Comparison of ENCODE assay signal across 9 cellular contexts in genomic region chr17:27829888-27830287, GRCh38. TPM values are rescaled to one million over a fixed set of nuclear protein-coding genes. Genes with fewer than 3 reads are reported as not detected.
A peak's percentile ranks its signal among the peaks of the same experiment; 100 is the strongest.
DNase-seq lines count a peak whose midpoint lies in the region; ATAC-seq, FAIRE-seq and TF ChIP-seq lines count a peak whose summit lies in the region.
"Not testable (repeated sequence)": the region's sequence is repeated elsewhere in the genome, so short reads cannot be mapped to it uniquely, and the experiment has no call there.
"Had no signal": no experiment of that assay in that cellular context is flagged by ENCODE, and none has a peak within 500 bp of the region (broad histone marks: within the 10 kb centered on the region; RNA-seq: fewer than 3 reads in every experiment).

No MANE protein-coding gene starts in this region.

- POLR2A ChIA-PET in HepG2 (lab: Yijun Ruan, JAX): not testable (repeated sequence)

- not testable (repeated sequence) for H3K9me3 ChIP-seq in RWPE2 (ENCODE audit: severe bottlenecking); mammary epithelial cell (replicated peaks; ENCODE audit: insufficient read depth, low read length); HepG2 (ENCODE audit: low read length)

- not testable (repeated sequence) for H3K9me3 Mint-ChIP-seq in osteocyte (ENCODE audit: unreplicated experiment)

- not testable (repeated sequence) for TF ChIP-seq EP300 in HepG2 (IDR thresholded peaks at IDR 0.05; ENCODE audit: low read depth in 2 of 2, low read length in 2 of 2); HepG2 (CRISPR knock-in tag; IDR thresholded peaks at IDR 0.05; ENCODE audit: borderline replicate concordance)

- not testable (repeated sequence) for H2AFZ ChIP-seq in mammary epithelial cell (ENCODE audit: low read depth, low read length); HepG2 (ENCODE audit: low read length)

- not testable (repeated sequence) for H3K27me3 ChIP-seq in RWPE2 (ENCODE audit: insufficient read depth, poor library complexity, severe bottlenecking); mammary epithelial cell (ENCODE audit: insufficient read depth, low read length); HepG2 (ENCODE audit: control insufficient read depth in 1 of 2, insufficient read depth in 2 of 2, low read length in 2 of 2)

- TF ChIP-seq POLR2A in HepG2 (IDR thresholded peaks at IDR 0.05; ENCODE audit: insufficient read depth in 1 of 2, low read depth in 2 of 2, low read length in 2 of 2): not testable (repeated sequence)

- H3K4me3 ChIP-seq in RWPE2 (ENCODE audit: severe bottlenecking); mammary epithelial cell (replicated peaks in 1 of 3; ENCODE audit: insufficient read depth in 1 of 3, low read depth in 2 of 3, low read length in 3 of 3); HepG2 (replicated peaks in 1 of 3; ENCODE audit: insufficient read depth in 1 of 3, low read depth in 2 of 3, low read length in 3 of 3): not testable (repeated sequence)

- H3K4me2 ChIP-seq in mammary epithelial cell (ENCODE audit: insufficient read depth, low read depth, low read length): peak overlapping the region; percentile 35
- H3K4me2 ChIP-seq in HepG2 (ENCODE audit: low read depth, low read length): not testable (repeated sequence)

- H3K4me1 ChIP-seq in RWPE2 (ENCODE audit: insufficient read depth, poor library complexity, severe bottlenecking); HepG2 (ENCODE audit: insufficient read depth, low read length): not testable (repeated sequence)
- peaks cover 17% of the 10 kb centered on the region for H3K4me1 ChIP-seq in mammary epithelial cell (ENCODE audit: insufficient read depth, low read length)

- H3K27ac Mint-ChIP-seq in osteocyte (ENCODE audit: unreplicated experiment): not testable (repeated sequence)

- H3K4me3 Mint-ChIP-seq in osteocyte (ENCODE audit: unreplicated experiment): not testable (repeated sequence)

- CTCF ChIA-PET in mammary epithelial cell (lab: Charles Lee; ENCODE audit: low non-redundant PET); HepG2 (lab: Yijun Ruan, JAX; ENCODE audit: low intra/inter-chr PET ratio, low total read pairs): not testable (repeated sequence)

- H3K9ac ChIP-seq in mammary epithelial cell (ENCODE audit: insufficient read depth, low read length); HepG2 (ENCODE audit: insufficient read depth, low read depth, low read length): not testable (repeated sequence)

- not testable (repeated sequence) for H3K36me3 ChIP-seq in RWPE2 (ENCODE audit: low read depth); mammary epithelial cell (ENCODE audit: insufficient read depth, low read length); HepG2 (replicated peaks in 1 of 2; ENCODE audit: control insufficient read depth in 1 of 2, insufficient read depth in 2 of 2, low read length in 2 of 2)

- TF ChIP-seq RAD21 in HepG2 (CRISPR knock-in tag; IDR thresholded peaks at IDR 0.05): not testable (repeated sequence)

- WGBS in mammary epithelial cell (ENCODE audit: low coverage, missing lambda C conversion rate): 0% methylated on average over 1 of the region's 1 CpG
- 0% methylated on average over 1 of the region's 1 CpG for WGBS in HepG2 (ENCODE audit: low lambda C conversion rate)

- H3K4me1 Mint-ChIP-seq in osteocyte (ENCODE audit: unreplicated experiment): not testable (repeated sequence)

- not testable (repeated sequence) for H4K20me1 ChIP-seq in mammary epithelial cell (ENCODE audit: insufficient read depth, low read length); HepG2 (ENCODE audit: insufficient read depth, low read length)

- not testable (repeated sequence) for H3K79me2 ChIP-seq in mammary epithelial cell (ENCODE audit: insufficient read depth, low read length); HepG2 (ENCODE audit: insufficient read depth, low read length)

- in situ Hi-C loops in G401 (cut with HindIII; ENCODE audit: low sequenced_read_pairs); mammary epithelial cell (cut with MboI; ENCODE audit: low sequenced_read_pairs in 2 of 2); HepG2 (cut with HindIII; ENCODE audit: extremely low pct_ligation_motif_present, low pct_unique_long_range_greater_than_20kb): not testable (repeated sequence)

- ATAC-seq in RWPE2 (ENCODE audit: low read depth) (peak; percentile 60; the same call in 2 of the 3 replicates), Right ventricle myocardium superior (ENCODE audit: poor library complexity) (peak; percentile 39)
- not testable (repeated sequence) for ATAC-seq in HepG2

- not testable (repeated sequence) for TF ChIP-seq CTCF in RWPE2 (IDR thresholded peaks at IDR 0.05; ENCODE audit: poor library complexity, severe bottlenecking); mammary epithelial cell (conservative IDR thresholded peaks at IDR 0.05 in 1 of 2, IDR thresholded peaks at IDR 0.05 in 1 of 2; ENCODE audit: extremely low read depth in 1 of 2, insufficient read depth in 1 of 2, low read depth in 1 of 2, low read length in 2 of 2); HepG2 (CRISPR knock-in tag; IDR thresholded peaks at IDR 0.05); osteocyte (IDR thresholded peaks at IDR 0.05)

- DNase-seq in G401 (ENCODE audit: low spot score): peak; percentile 44
- DNase-seq in NCI-H2107 (lab: John Stamatoyannopoulos, UW): peak; percentile 3
- not testable (repeated sequence) for DNase-seq in RWPE2 (ENCODE audit: low spot score); Right ventricle myocardium superior; HepG2 (ENCODE audit: low spot score); urothelium cell line (ENCODE audit: low spot score)
- peak; percentile 69 for DNase-seq in mammary epithelial cell
- DNase-seq in osteocyte (ENCODE audit: extremely low spot score, unreplicated experiment): peak; percentile 59

- intact Hi-C loops in mammary epithelial cell (cut with micrococcal nuclease); Right ventricle myocardium superior (cut with DNase I); HepG2 (cut with micrococcal nuclease; ENCODE audit: unreplicated experiment): not testable (repeated sequence)

- H3K27me3 Mint-ChIP-seq in osteocyte (ENCODE audit: unreplicated experiment): peaks cover 26% of the 10 kb centered on the region

- not testable (repeated sequence) for H3K27ac ChIP-seq in RWPE2 (ENCODE audit: poor library complexity, severe bottlenecking); mammary epithelial cell (ENCODE audit: insufficient read depth, low read depth, low read length); HepG2 (ENCODE audit: extremely low read length, insufficient read depth, low read length)

- peak; percentile 28 for FAIRE-seq in HepG2 (lab: Jason Lieb, UNC)
- FAIRE-seq in urothelium cell line (lab: Jason Lieb, UNC): peak; percentile 32

- dilution Hi-C loops in mammary epithelial cell (cut with HindIII; ENCODE audit: low sequenced_read_pairs): not testable (repeated sequence)

- not testable (repeated sequence) for BruUV-seq in mammary epithelial cell (replicated peaks; lab: Mats Ljungman, UMichigan); HepG2 (replicated peaks; lab: Mats Ljungman, UMichigan)

- H3K36me3 Mint-ChIP-seq in osteocyte (ENCODE audit: unreplicated experiment): not testable (repeated sequence)

RNA-seq across cellular contexts. Expression of gene NOS2, which starts 29.6 kb away (rescaled TPM):
- total RNA-seq in G401 (2014; rRNA removed; shearing (Covaris generic)): 0.18 and 1.0 TPM in 2 replicates
- total RNA-seq in mammary epithelial cell: not detected
- not detected for polyA plus RNA-seq in mammary epithelial cell
- polyA minus RNA-seq in mammary epithelial cell: not detected
- 0.19 TPM for total RNA-seq in Right ventricle myocardium superior
- 0.02 TPM in 1 of 2 replicates, not detected in the other for total RNA-seq in HepG2 (2016; rRNA removed; fragmentation: Illumina TruSeq; extraction: Trizol)
- total RNA-seq in HepG2 (2016; cell fraction: cytosol; rRNA removed; fragmentation: Illumina TruSeq; extraction: Trizol; ENCODE audit: low read depth): not detected in 2 replicates
- not detected in 2 replicates for total RNA-seq in HepG2 (2016; cell fraction: insoluble cytoplasmic fraction; rRNA removed; fragmentation: Illumina TruSeq; extraction: Trizol)
- total RNA-seq in HepG2 (2016; cell fraction: membrane; rRNA removed; fragmentation: Illumina TruSeq; extraction: Trizol): not detected in 2 replicates
- total RNA-seq in HepG2 (2016; cell fraction: nucleus; rRNA removed; fragmentation: Illumina TruSeq; extraction: Trizol): not detected in 2 replicates
- 0.03 TPM in 1 of 2 replicates, not detected in the other for polyA plus RNA-seq in HepG2 (2011; rRNA removed)
- not detected in 2 replicates for polyA plus RNA-seq in HepG2 (2011; cell fraction: cytosol; rRNA removed)
- not detected in 2 replicates for polyA plus RNA-seq in HepG2 (2011; cell fraction: nucleus; rRNA removed)
- not detected in 2 replicates for polyA plus RNA-seq in HepG2 (2012)
- polyA plus RNA-seq in HepG2 (2016; cell fraction: cytosol; fragmentation: Illumina TruSeq; extraction: Trizol; ENCODE audit: low read depth): not detected in 2 replicates
- polyA plus RNA-seq in HepG2 (2016; cell fraction: insoluble cytoplasmic fraction; fragmentation: Illumina TruSeq; extraction: Trizol; ENCODE audit: low read depth): not detected in 2 replicates
- not detected in 2 replicates for polyA plus RNA-seq in HepG2 (2016; cell fraction: membrane; fragmentation: Illumina TruSeq; extraction: Trizol; ENCODE audit: low read depth)
- polyA plus RNA-seq in HepG2 (2016; cell fraction: nucleus; fragmentation: Illumina TruSeq; extraction: Trizol; ENCODE audit: insufficient read depth, low read depth): not detected in 2 replicates
- not detected in 2 replicates for polyA minus RNA-seq in HepG2 (2011; rRNA and poly(A)+ RNA removed; ENCODE audit: low replicate concordance)
- not detected in 2 replicates for polyA minus RNA-seq in HepG2 (2011; cell fraction: cytosol; rRNA and poly(A)+ RNA removed)
- polyA minus RNA-seq in HepG2 (2011; cell fraction: nucleus; rRNA and poly(A)+ RNA removed): not detected in 2 replicates
- total RNA-seq in osteocyte: not detected in 2 replicates
- polyA plus RNA-seq: CD8-positive, alpha-beta memory T cell had no signal
